Comparison of ENCODE assay signal across 11 cellular contexts in genomic region chr16:50396770-50397525, GRCh38. TPM values are rescaled to one million over a fixed set of nuclear protein-coding genes. Genes with fewer than 3 reads are reported as not detected.
DNase-seq lines count a peak whose midpoint lies in the region; ATAC-seq and TF ChIP-seq lines count a peak whose summit lies in the region.
"Had no signal": no experiment of that assay in that cellular context is flagged by ENCODE, and none has a peak within 500 bp of the region (broad histone marks: within the 10 kb centered on the region; RNA-seq: fewer than 3 reads in every experiment).

No MANE protein-coding gene starts in this region.

- H3K4me3 ChIP-seq in RWPE2 (ENCODE audit: severe bottlenecking) (peak overlapping the region; percentile 2), fibroblast of mammary gland (ENCODE audit: control insufficient read depth, low read depth, low read length) (no peak overlapping the region), spleen (no peak overlapping the region), colonic mucosa (no peak overlapping the region)

- no peak for TF ChIP-seq POLR2A in spleen (IDR thresholded peaks at IDR 0.05)

- no peaks in the 10 kb centered on the region for H3K9me3 Mint-ChIP-seq in activated naive CD4-positive, alpha-beta T cell treated with anti-CD3 and anti-CD28 coated beads, Interleukin-2, amount 50 U/mL, for 24 hours
- no peaks in the 10 kb centered on the region for H3K9me3 Mint-ChIP-seq in stimulated activated effector memory CD8-positive, alpha-beta T cell treated with anti-CD3 and anti-CD28 coated beads, Interleukin-12 subunit alpha, Interleukin-12 subunit beta, amount 100 ng/mL, for 72 hours

- no peak for DNase-seq in activated naive CD4-positive, alpha-beta T cell treated with anti-CD3 and anti-CD28 coated beads, Interleukin-2, amount 50 U/mL, for 16 hours
- DNase-seq in RWPE2 (ENCODE audit: low spot score) (peak; percentile 94), fibroblast of mammary gland (ENCODE audit: low read depth) (peak; percentile 59), spleen (no peak), OCI-M2 (lab: John Stamatoyannopoulos, UW; ENCODE audit: unreplicated experiment) (no peak), colonic mucosa (no peak)
- peak in 1 of 2 donors; percentile 22 for DNase-seq in stimulated activated effector memory CD8-positive, alpha-beta T cell treated with anti-CD3 and anti-CD28 coated beads, Interleukin-12 subunit alpha, Interleukin-12 subunit beta, amount 100 ng/mL, for 72 hours (ENCODE audit: low spot score in 2 of 2)
- DNase-seq: activated CD4-positive, alpha-beta T cell treated with anti-CD3 and anti-CD28 coated beads, Interleukin-2, amount 50 U/mL, for 48 hours; occipital lobe; SIG-M5 had no signal

- peak overlapping the region; percentile 98 for H3K27ac ChIP-seq in RWPE2 (ENCODE audit: poor library complexity, severe bottlenecking)
- H3K27ac ChIP-seq in spleen, result no peak overlapping the region
- H3K27ac ChIP-seq in colonic mucosa, result no peak overlapping the region

- TF ChIP-seq CTCF in RWPE2 (IDR thresholded peaks at IDR 0.05; ENCODE audit: poor library complexity, severe bottlenecking) (no peak), fibroblast of mammary gland (conservative IDR thresholded peaks at IDR 0.05; ENCODE audit: control insufficient read depth, insufficient read depth, low read depth, low read length) (no peak), spleen (IDR thresholded peaks at IDR 0.05 in 8 of 11, conservative IDR thresholded peaks at IDR 0.05 in 3 of 11) (no peak), colonic mucosa (IDR thresholded peaks at IDR 0.05) (no peak)

- H3K9me3 ChIP-seq in RWPE2 (ENCODE audit: severe bottlenecking), result no peaks in the 10 kb centered on the region
- H3K9me3 ChIP-seq in spleen, result no peaks in the 10 kb centered on the region
- H3K9me3 ChIP-seq in colonic mucosa, result no peaks in the 10 kb centered on the region

- H3K36me3 ChIP-seq in RWPE2 (ENCODE audit: low read depth) (no peaks in the 10 kb centered on the region), spleen (no peaks in the 10 kb centered on the region), colonic mucosa (no peaks in the 10 kb centered on the region)

- no peak overlapping the region for H3K4me3 Mint-ChIP-seq in activated naive CD4-positive, alpha-beta T cell treated with anti-CD3 and anti-CD28 coated beads, Interleukin-2, amount 50 U/mL, for 24 hours
- H3K4me3 Mint-ChIP-seq in stimulated activated effector memory CD8-positive, alpha-beta T cell treated with anti-CD3 and anti-CD28 coated beads, Interleukin-12 subunit alpha, Interleukin-12 subunit beta, amount 100 ng/mL, for 72 hours, result no peak overlapping the region

- no peak overlapping the region for H3K9ac ChIP-seq in colonic mucosa (ENCODE audit: low read depth in 2 of 2, low read length in 2 of 2)

- H3K36me3 Mint-ChIP-seq in activated naive CD4-positive, alpha-beta T cell treated with anti-CD3 and anti-CD28 coated beads, Interleukin-2, amount 50 U/mL, for 24 hours, result no peaks in the 10 kb centered on the region
- no peaks in the 10 kb centered on the region for H3K36me3 Mint-ChIP-seq in stimulated activated effector memory CD8-positive, alpha-beta T cell treated with anti-CD3 and anti-CD28 coated beads, Interleukin-12 subunit alpha, Interleukin-12 subunit beta, amount 100 ng/mL, for 72 hours

- no peaks in the 10 kb centered on the region for H3K27me3 Mint-ChIP-seq in activated naive CD4-positive, alpha-beta T cell treated with anti-CD3 and anti-CD28 coated beads, Interleukin-2, amount 50 U/mL, for 24 hours

- H3K27me3 ChIP-seq in RWPE2 (ENCODE audit: insufficient read depth, poor library complexity, severe bottlenecking) (no peaks in the 10 kb centered on the region), spleen (replicated peaks in 1 of 7) (no peaks in the 10 kb centered on the region), colonic mucosa (no peaks in the 10 kb centered on the region)

- ATAC-seq in RWPE2 (ENCODE audit: low read depth), result peak; percentile 98
- ATAC-seq in stimulated activated effector memory CD8-positive, alpha-beta T cell treated with anti-CD3 and anti-CD28 coated beads, Interleukin-12 subunit alpha, Interleukin-12 subunit beta, amount 100 ng/mL, for 72 hours, result peak; percentile 56

- 78 to 88% (median 86%) methylated on average over 7 of the region's 7 CpGs for WGBS in spleen, 5 donors

- peak overlapping the region; percentile 14 for H3K27ac Mint-ChIP-seq in activated naive CD4-positive, alpha-beta T cell treated with anti-CD3 and anti-CD28 coated beads, Interleukin-2, amount 50 U/mL, for 24 hours
- H3K27ac Mint-ChIP-seq in stimulated activated effector memory CD8-positive, alpha-beta T cell treated with anti-CD3 and anti-CD28 coated beads, Interleukin-12 subunit alpha, Interleukin-12 subunit beta, amount 100 ng/mL, for 72 hours, result no peak overlapping the region

- intact Hi-C loops in spleen (cut with DNase I; ENCODE audit: low total_unique reads) (no loop called here), colonic mucosa (cut with DNase I) (no loop called here)

- H3K4me1 Mint-ChIP-seq in activated naive CD4-positive, alpha-beta T cell treated with anti-CD3 and anti-CD28 coated beads, Interleukin-2, amount 50 U/mL, for 24 hours, result peaks cover 33% of the 10 kb centered on the region
- H3K4me1 Mint-ChIP-seq in stimulated activated effector memory CD8-positive, alpha-beta T cell treated with anti-CD3 and anti-CD28 coated beads, Interleukin-12 subunit alpha, Interleukin-12 subunit beta, amount 100 ng/mL, for 72 hours, result peaks cover 7% of the 10 kb centered on the region

- H3K4me1 ChIP-seq in RWPE2 (ENCODE audit: insufficient read depth, poor library complexity, severe bottlenecking) (peaks cover 18% of the 10 kb centered on the region), spleen (no peaks in the 10 kb centered on the region), colonic mucosa (no peaks in the 10 kb centered on the region)

RNA-seq across cellular contexts. Expression of gene BRD7, which starts 28.2 kb away (rescaled TPM):
- total RNA-seq in spleen (10 to 100 TPM; 47.4 to 69.7 (median 59.1) TPM), colonic mucosa (10 to 100 TPM; 69.9 to 76.3 TPM)
- polyA plus RNA-seq in spleen, result 10 to 100 TPM; 39.2 to 50.5 (median 47.2) TPM

Comparison
In these comparisons a context has a peak if more than half of its experiments do, and no peak if none do; other contexts are left out.
1. DNase-seq: peak in RWPE2 (single experiment) and fibroblast of mammary gland (single experiment); none in activated naive CD4-positive, alpha-beta T cell treated with anti-CD3 and anti-CD28 coated beads, Interleukin-2, amount 50 U/mL, for 16 hours (single experiment), spleen (single experiment), OCI-M2 (single experiment) and colonic mucosa (single experiment).